30 cellular contexts compared by ENCODE assay signal in the genomic region with DNA sequence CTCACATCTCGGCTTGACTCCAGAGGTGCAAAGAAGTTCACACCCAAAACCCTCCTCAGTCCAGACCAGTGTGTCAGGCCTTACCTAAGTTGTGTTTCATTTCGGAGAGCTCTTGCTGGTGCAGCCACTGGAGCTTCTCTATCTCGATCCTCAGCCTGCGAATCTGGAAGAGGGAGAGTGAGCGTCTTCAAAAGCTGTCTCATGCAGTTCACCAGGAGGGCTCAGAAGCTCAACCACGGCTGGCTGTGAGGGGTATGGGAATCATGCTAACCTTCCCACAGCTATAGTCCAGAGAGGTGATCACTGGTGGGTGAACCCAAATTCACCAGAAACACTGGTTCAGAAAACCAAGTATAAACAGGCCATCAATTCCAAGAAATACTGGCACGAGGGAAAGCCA.
"Had no signal": no experiment of that assay in that cellular context is flagged by ENCODE, and none has a peak within 500 bp of the region (broad histone marks: within the 10 kb centered on the region; RNA-seq: fewer than 3 reads in every experiment).

No MANE protein-coding gene starts in this region.

- H3K27me3 ChIP-seq: adrenal gland, body of pancreas, esophagus squamous epithelium, gastroesophageal sphincter, heart right ventricle, hepatocyte had no signal

- H3K4me3 Mint-ChIP-seq: activated B cell treated with CpG ODN at 0.5 μM for 24 hours; activated CD8-positive, alpha-beta T cell treated with anti-CD3 and anti-CD28 coated beads for 36 hours; activated naive CD4-positive, alpha-beta T cell treated with anti-CD3 and anti-CD28 coated beads, Interleukin-2, amount 10 ng/mL, durations not matched to agents 7 days and 5 days; activated T-cell treated with anti-CD3 and anti-CD28 coated beads, Interleukin-2, amount 50 U/mL, for 24 hours; activated T-cell treated with anti-CD3 and anti-CD28 coated beads, Interleukin-2, amount 50 U/mL, for 72 hours; effector memory CD8-positive, alpha-beta T cell had no signal

- H3K9me3 ChIP-seq: adrenal gland, body of pancreas, esophagus squamous epithelium, gastroesophageal sphincter, heart right ventricle had no signal

- ATAC-seq: activated CD4-positive, CD25-positive, alpha-beta regulatory T cell treated with anti-CD3 and anti-CD28 coated beads, Interleukin-2, amount 50 U/mL, for 24 hours; activated CD8-positive, alpha-beta T cell treated with anti-CD3 and anti-CD28 coated beads for 36 hours; activated naive CD4-positive, alpha-beta T cell treated with anti-CD3 and anti-CD28 coated beads, Interleukin-2, amount 50 U/mL, for 72 hours; activated T-cell treated with anti-CD3 and anti-CD28 coated beads, Interleukin-2, amount 50 U/mL, for 72 hours; body of pancreas; effector memory CD8-positive, alpha-beta T cell; gastroesophageal sphincter; heart right ventricle had no signal

- H3K27ac Mint-ChIP-seq: activated B cell treated with CpG ODN at 0.5 μM for 24 hours; activated CD8-positive, alpha-beta T cell treated with anti-CD3 and anti-CD28 coated beads for 36 hours; activated naive CD4-positive, alpha-beta T cell treated with anti-CD3 and anti-CD28 coated beads, Interleukin-2, amount 10 ng/mL, durations not matched to agents 7 days and 5 days; activated T-cell treated with anti-CD3 and anti-CD28 coated beads, Interleukin-2, amount 50 U/mL, for 72 hours had no signal

- H3K27me3 Mint-ChIP-seq: activated B cell treated with CpG ODN at 0.5 μM for 24 hours; activated CD8-positive, alpha-beta T cell treated with anti-CD3 and anti-CD28 coated beads for 36 hours; activated naive CD4-positive, alpha-beta T cell treated with anti-CD3 and anti-CD28 coated beads, Interleukin-2, amount 10 ng/mL, durations not matched to agents 7 days and 5 days; activated T-cell treated with anti-CD3 and anti-CD28 coated beads, Interleukin-2, amount 50 U/mL, for 24 hours; effector memory CD8-positive, alpha-beta T cell had no signal

- H3K4me1 ChIP-seq: body of pancreas, esophagus squamous epithelium had no signal

- H3K4me3 ChIP-seq: adrenal gland, body of pancreas, esophagus squamous epithelium, gastroesophageal sphincter, heart right ventricle, hepatocyte had no signal

- H3K9me3 Mint-ChIP-seq: activated B cell treated with CpG ODN at 0.5 μM for 24 hours; activated CD8-positive, alpha-beta T cell treated with anti-CD3 and anti-CD28 coated beads for 36 hours; activated naive CD4-positive, alpha-beta T cell treated with anti-CD3 and anti-CD28 coated beads, Interleukin-2, amount 10 ng/mL, durations not matched to agents 7 days and 5 days; activated naive CD4-positive, alpha-beta T cell treated with anti-CD3 and anti-CD28 coated beads, Interleukin-2, amount 50 U/mL, for 72 hours; activated T-cell treated with anti-CD3 and anti-CD28 coated beads, Interleukin-2, amount 50 U/mL, for 24 hours; activated T-cell treated with anti-CD3 and anti-CD28 coated beads, Interleukin-2, amount 50 U/mL, for 72 hours; effector memory CD8-positive, alpha-beta T cell had no signal

- H3K27ac ChIP-seq: adrenal gland, body of pancreas, esophagus squamous epithelium, gastroesophageal sphincter, hepatocyte had no signal

- DNase-seq: activated B cell treated with CpG ODN at 0.5 μM for 24 hours; activated CD4-positive, alpha-beta T cell treated with anti-CD3 and anti-CD28 coated beads for 48 hours; activated CD4-positive, alpha-beta T cell treated with anti-CD3 and anti-CD28 coated beads, Interleukin-2, amount 50 U/mL, for 1 hour; activated CD4-positive, alpha-beta T cell treated with anti-CD3 and anti-CD28 coated beads, Interleukin-2, amount 50 U/mL, for 48 hours; activated CD8-positive, alpha-beta memory T cell treated with anti-CD3 and anti-CD28 coated beads, Interleukin-2, amount 50 U/mL, for 48 hours; activated CD8-positive, alpha-beta T cell treated with anti-CD3 and anti-CD28 coated beads for 36 hours; activated gamma-delta T cell; activated naive CD4-positive, alpha-beta T cell; activated naive CD4-positive, alpha-beta T cell treated with anti-CD3 and anti-CD28 coated beads, Interleukin-2, amount 10 ng/mL, durations not matched to agents 7 days and 5 days; activated T-cell treated with anti-CD3 and anti-CD28 coated beads for 4 hours; activated T-cell treated with anti-CD3 and anti-CD28 coated beads, Interleukin-2, amount 50 U/mL, for 24 hours; activated T-cell treated with anti-CD3 and anti-CD28 coated beads, Interleukin-2, amount 50 U/mL, for 72 hours; adrenal gland; amygdala; aorta; body of pancreas; caudate nucleus; cortex of kidney; dermis blood vessel endothelial cell; effector CD4-positive, alpha-beta T cell; effector memory CD8-positive, alpha-beta T cell; erythroblast; esophagus squamous epithelium; foreskin melanocyte; heart right ventricle; T-helper 2 cell had no signal
